Comparison of ENCODE assay signal across 9 cellular contexts in the genomic region with DNA sequence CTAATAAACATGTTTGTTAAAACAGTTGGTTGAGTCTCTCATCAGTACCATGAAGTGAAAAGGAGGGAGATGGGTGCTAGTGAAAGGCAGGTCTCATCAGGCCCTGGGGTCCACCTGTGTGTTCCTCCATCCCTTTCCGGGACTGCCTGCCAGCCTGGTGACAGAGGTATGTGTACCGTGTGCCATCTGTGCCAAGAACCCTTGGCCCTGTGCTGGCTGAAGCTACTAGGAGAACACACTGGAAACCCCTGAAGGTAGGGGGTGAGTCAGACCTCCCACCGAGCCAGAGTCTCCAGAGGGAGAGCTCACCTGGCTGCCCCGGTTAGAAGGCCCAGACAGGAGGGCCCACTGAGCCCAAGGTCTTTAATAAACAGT. TPM values are rescaled to one million over a fixed set of nuclear protein-coding genes. Genes with fewer than 3 reads are reported as not detected.
DNase-seq lines count a peak whose midpoint lies in the region; ATAC-seq, FAIRE-seq and TF ChIP-seq lines count a peak whose summit lies in the region.
"Had no signal": no experiment of that assay in that cellular context is flagged by ENCODE, and none has a peak within 500 bp of the region (broad histone marks: within the 10 kb centered on the region; RNA-seq: fewer than 3 reads in every experiment).

No MANE protein-coding gene starts in this region.

- peaks cover 0 to 19% of the 10 kb centered on the region in 2 experiments; a peak in 3 of 4 replicates for H3K79me2 ChIP-seq in H1 (ENCODE audit: control insufficient read depth in 1 of 2, insufficient read depth in 2 of 2, low read length in 2 of 2)
- peaks cover 22% of the 10 kb centered on the region for H3K79me2 ChIP-seq in osteoblast (ENCODE audit: insufficient read depth, low read length)

- H3K4me3 Mint-ChIP-seq in T-helper 2 cell treated with Interferon-gamma antibody and Interleukin-4, amounts not matched to agents 5 μg/mL and 100 μg/mL, for 36 hours = peak overlapping the region; percentile 97
- H3K4me3 Mint-ChIP-seq in T-cell = peak overlapping the region; percentile 92 to 99 (median 92)

- no peak overlapping the region for H3K18ac ChIP-seq in H1 (ENCODE audit: extremely low read depth, low read length)

- no peaks in the 10 kb centered on the region for H3K79me1 ChIP-seq in H1 (ENCODE audit: low read depth, low read length)

- TF ChIP-seq POLR2A in H1 (IDR thresholded peaks at IDR 0.05; ENCODE audit: control extremely low read depth in 1 of 2, low read depth in 2 of 2, low read length in 2 of 2) = peak in 1 of 2 experiments; percentile 27; a peak in 1 of 3 replicates

- TF ChIP-seq RAD21 in H1 (IDR thresholded peaks at IDR 0.05 in 1 of 2, conservative IDR thresholded peaks at IDR 0.05 in 1 of 2; ENCODE audit: low read depth in 2 of 2, low read length in 2 of 2) = no peak

- no peak overlapping the region; the same call in 1 of the 2 replicates for H2BK12ac ChIP-seq in H1 (ENCODE audit: low read depth, low read length)

- H3K14ac ChIP-seq in H1 (ENCODE audit: insufficient read length) = no peak overlapping the region

- H3K56ac ChIP-seq in H1 (replicated peaks; ENCODE audit: insufficient read length, low read depth, low read length) = no peak overlapping the region

- no peaks in the 10 kb centered on the region for H3K9me3 Mint-ChIP-seq in T-helper 2 cell treated with Interferon-gamma antibody and Interleukin-4, amounts not matched to agents 5 μg/mL and 100 μg/mL, for 36 hours
- no peaks in the 10 kb centered on the region for H3K9me3 Mint-ChIP-seq in T-cell

- H4K5ac ChIP-seq in H1 (ENCODE audit: insufficient read length, low read depth, low read length) = no peak overlapping the region

- no peaks in the 10 kb centered on the region for H3K9me3 ChIP-seq in H1 (ENCODE audit: insufficient read depth in 2 of 2, low read depth in 1 of 2, low read length in 1 of 2)
- H3K9me3 ChIP-seq in osteoblast (ENCODE audit: low read depth, low read length) = no peaks in the 10 kb centered on the region

- H3K4me3 ChIP-seq in H1 (ENCODE audit: extremely low read depth in 1 of 4, insufficient read depth in 2 of 4, low read depth in 3 of 4, low read length in 4 of 4) (peak overlapping the region in 2 of 4 experiments; percentile 93 to 94; a peak in 4 of 8 replicates), osteoblast (ENCODE audit: insufficient read depth, low read length) (peak overlapping the region; percentile 92)

- no peak overlapping the region for H2BK20ac ChIP-seq in H1 (ENCODE audit: low read length)

- H3K4me1 Mint-ChIP-seq in T-helper 2 cell treated with Interferon-gamma antibody and Interleukin-4, amounts not matched to agents 5 μg/mL and 100 μg/mL, for 36 hours (ENCODE audit: low read depth) = peaks cover 50% of the 10 kb centered on the region
- H3K4me1 Mint-ChIP-seq in T-cell = peaks cover 46 to 57% (median 55%) of the 10 kb centered on the region in 3 donors

- H3K36me3 Mint-ChIP-seq in T-helper 2 cell treated with Interferon-gamma antibody and Interleukin-4, amounts not matched to agents 5 μg/mL and 100 μg/mL, for 36 hours (ENCODE audit: low read depth) = peaks cover 30% of the 10 kb centered on the region
- H3K36me3 Mint-ChIP-seq in T-cell = peaks cover 11% of the 10 kb centered on the region

- TF ChIP-seq CTCF in H1 (IDR thresholded peaks at IDR 0.05; ENCODE audit: control extremely low read depth in 1 of 3, insufficient read depth in 1 of 3, low read depth in 1 of 3, low read length in 3 of 3) (no peak), osteoblast (IDR thresholded peaks at IDR 0.05; ENCODE audit: extremely low read depth, low read depth, low read length) (no peak)

- H3K27ac ChIP-seq in H1 (ENCODE audit: low read depth, low read length) (no peak overlapping the region), osteoblast (ENCODE audit: low read depth, low read length) (peak overlapping the region; percentile 28)

- peak overlapping the region; percentile 63; the same call in 1 of the 2 replicates for H4K8ac ChIP-seq in H1 (ENCODE audit: extremely low read depth, insufficient read depth, low read length)

- CTCF ChIA-PET in T-cell (lab: Charles Lee) (interaction anchor here (0.7 to 3.8 kb wide), 9 partner anchors 9 to 62 kb away, joined by 3 to 26 read pairs (median 6); no protein-coding TSS in a partner anchor), H1 (lab: Charles Lee; ENCODE audit: partially characterized antibody) (interaction anchor here (0.8 to 6.0 kb wide), 19 partner anchors 9 to 226 kb away, joined by 3 to 91 read pairs (median 13); partner anchors contain the start of genes ANAPC16 and ASCC1)

- no peak overlapping the region for H2BK5ac ChIP-seq in H1 (ENCODE audit: low read depth, low read length)

- H2AFZ ChIP-seq in H1 (ENCODE audit: low read length) (no peak overlapping the region), osteoblast (ENCODE audit: low read length) (no peak overlapping the region)

- H4K91ac ChIP-seq in H1 (replicated peaks; ENCODE audit: insufficient read length, low read length) = no peak overlapping the region

- peak overlapping the region; percentile 94 for H3K27ac Mint-ChIP-seq in T-helper 2 cell treated with Interferon-gamma antibody and Interleukin-4, amounts not matched to agents 5 μg/mL and 100 μg/mL, for 36 hours
- H3K27ac Mint-ChIP-seq in T-cell = peak overlapping the region; percentile 93

- no peak overlapping the region for H2BK120ac ChIP-seq in H1 (replicated peaks; ENCODE audit: low read depth, low read length)

- peak overlapping the region; percentile 96 to 98; a peak in 3 of 4 replicates for H3K4me2 ChIP-seq in H1 (ENCODE audit: insufficient read depth in 1 of 2, low read depth in 2 of 2, low read length in 2 of 2)
- peak overlapping the region; percentile 95 for H3K4me2 ChIP-seq in osteoblast (ENCODE audit: insufficient read depth, low read length)

- H3K27me3 ChIP-seq in H1 (replicated peaks in 1 of 4; ENCODE audit: control insufficient read depth in 3 of 4, extremely low read depth in 1 of 4, insufficient read depth in 3 of 4, low read length in 3 of 4) (no peaks in the 10 kb centered on the region), osteoblast (ENCODE audit: insufficient read depth, low read length) (no peaks in the 10 kb centered on the region)

- H3K4ac ChIP-seq in H1 (replicated peaks; ENCODE audit: insufficient read length, low read depth, low read length) = no peak overlapping the region

- H3K4me1 ChIP-seq in H1 (replicated peaks in 1 of 4; ENCODE audit: control insufficient read depth in 3 of 4, insufficient read depth in 4 of 4, low read length in 3 of 4) (peaks cover 0 to 19% (median 12%) of the 10 kb centered on the region in 4 experiments; a peak in 6 of 7 replicates), osteoblast (ENCODE audit: insufficient read depth, low read length) (peaks cover 38% of the 10 kb centered on the region)

- peaks cover 20% of the 10 kb centered on the region for H3K23me2 ChIP-seq in H1 (ENCODE audit: low read depth, low read length)

- H3K27me3 Mint-ChIP-seq in T-helper 2 cell treated with Interferon-gamma antibody and Interleukin-4, amounts not matched to agents 5 μg/mL and 100 μg/mL, for 36 hours (ENCODE audit: low read depth) = no peaks in the 10 kb centered on the region
- H3K27me3 Mint-ChIP-seq in T-cell = no peaks in the 10 kb centered on the region

- no peak for FAIRE-seq in H1 (lab: Jason Lieb, UNC)
- FAIRE-seq: colon had no signal

- no peak for DNase-seq in T-helper 2 cell treated with Interferon-gamma antibody and Interleukin-4, amounts not matched to agents 5 μg/mL and 100 μg/mL, for 36 hours (ENCODE audit: low spot score)
- DNase-seq in T-helper 2 cell (no peak), T-cell (peak in 3 of 34 experiments; percentile 26 to 37 (median 34)), H1 (ENCODE audit: low read depth in 1 of 2, low spot score in 2 of 2) (no peak), osteoblast (ENCODE audit: insufficient read length, low spot score, missing footprints) (no peak), Ammon's horn (ENCODE audit: low spot score) (no peak), NCI-H526 treated with DMSO at 0.1 percent for 48 hours (lab: John Stamatoyannopoulos, UW) (no peak)

- no peak for TF ChIP-seq EP300 in H1 (IDR thresholded peaks at IDR 0.05; ENCODE audit: borderline replicate concordance in 1 of 2, low read depth in 2 of 2, low read length in 2 of 2)

- H3K36me3 ChIP-seq in H1 (ENCODE audit: control insufficient read depth in 2 of 4, insufficient read depth in 4 of 4, low read length in 3 of 4) = peaks cover 3 to 20% (median 10%) of the 10 kb centered on the region in 4 experiments; a peak in 7 of 8 replicates
- peaks cover 8% of the 10 kb centered on the region for H3K36me3 ChIP-seq in osteoblast (ENCODE audit: insufficient read depth, low read length)

- 86% methylated on average over 4 of the region's 4 CpGs; no CpG with 5 or more reads in 1 of the 2 experiments for WGBS in H1 (ENCODE audit: extremely low coverage in 1 of 2, insufficient coverage in 1 of 2, insufficient read length in 1 of 2, insufficient replicate concordance in 2 of 2, low coverage in 1 of 2, low lambda C conversion rate in 2 of 2, missing lambda C conversion rate in 1 of 2), 2 experiments

- H4K20me1 ChIP-seq in H1 (replicated peaks in 1 of 2; ENCODE audit: control insufficient read depth in 1 of 2, insufficient read depth in 2 of 2, low read length in 2 of 2) = peaks cover 15 to 23% of the 10 kb centered on the region in 2 experiments
- H4K20me1 ChIP-seq in osteoblast (ENCODE audit: insufficient read depth, low read length) = peaks cover 17% of the 10 kb centered on the region

- POLR2A ChIA-PET in T-cell (lab: Charles Lee) (interaction anchor here (1.1 to 3.6 kb wide), 5 partner anchors 17 to 58 kb away, joined by 3 to 18 read pairs (median 7); no protein-coding TSS in a partner anchor), H1 (lab: Charles Lee; ENCODE audit: partially characterized antibody) (interaction anchor here (1.2 to 16.4 kb wide), 13 partner anchors 12 to 149 kb away, joined by 3 to 895 read pairs (median 13); partner anchors contain the start of genes ANAPC16 and ASCC1)

- no peak overlapping the region for H3K23ac ChIP-seq in H1 (ENCODE audit: insufficient read length)

- H2AK5ac ChIP-seq in H1 (ENCODE audit: low read depth, low read length) = 0 out of 2 replicates have a peak overlapping the region, but pooled peaks have one; percentile 56

- 0 out of 7 replicates have a peak overlapping the region, but pooled peaks of 1 of the 4 experiments have one; percentile 30 for H3K9ac ChIP-seq in H1 (replicated peaks in 1 of 4; ENCODE audit: extremely low read depth in 1 of 4, low read depth in 3 of 4, low read length in 3 of 4)

- H2BK15ac ChIP-seq in H1 (ENCODE audit: low read length) = no peak overlapping the region

- ATAC-seq in T-cell (replicated peaks in 1 of 4) = no peak
- no peak for ATAC-seq in HG02678 (IDR thresholded peaks at IDR 0.05; ENCODE audit: unreplicated experiment)

RNA-seq across cellular contexts. Expression of gene DDIT4, which starts 2.3 kb away (rescaled TPM):
- 100 to 1,000 TPM in 2 of 5 donors, 10 to 100 TPM in 3; 39.9 to 326 (median 52.1) TPM for total RNA-seq in T-cell
- total RNA-seq in H1 (2021; fragmentation: NEBNext Ultra II Directional; extraction: Animal tissue kit (Norgen Biotek cat#: 25700)) = 42.1 and 47.4 TPM in 2 replicates
- 108 and 187 TPM in 2 replicates for polyA plus RNA-seq in H1 (2011; rRNA removed)
- 146 TPM for polyA plus RNA-seq in H1 (2011; cell fraction: cytosol; rRNA removed)
- 143 TPM for polyA plus RNA-seq in H1 (2011; cell fraction: nucleus; rRNA removed)
- 55.0 to 142 TPM (median 113 TPM) in 4 replicates for polyA plus RNA-seq in H1 (2012, experiment 1 of 2)
- polyA plus RNA-seq in H1 (2012, experiment 2 of 2) = 62.5 TPM
- polyA plus RNA-seq in H1 (2013, experiment 1 of 2) = 18.5 TPM
- polyA plus RNA-seq in H1 (2013, experiment 2 of 2) = 19.9 TPM
- 63.3 and 82.3 TPM in 2 replicates for polyA minus RNA-seq in H1 (2011; rRNA and poly(A)+ RNA removed)
- 113 TPM for polyA minus RNA-seq in H1 (2011; cell fraction: cytosol; rRNA and poly(A)+ RNA removed)
- polyA minus RNA-seq in H1 (2011; cell fraction: nucleus; rRNA and poly(A)+ RNA removed) = 186 TPM
- total RNA-seq in osteoblast = 366 and 522 TPM in 2 replicates

RNA-seq across cellular contexts. Expression of gene ASCC1, which starts 59.9 kb away (rescaled TPM):
- total RNA-seq in T-cell (10 to 100 TPM; 15.7 to 24.1 (median 21.7) TPM), osteoblast (40.2 and 50.1 TPM in 2 replicates)
- total RNA-seq in H1 (2021; fragmentation: NEBNext Ultra II Directional; extraction: Animal tissue kit (Norgen Biotek cat#: 25700)) = 30.2 and 35.8 TPM in 2 replicates
- polyA plus RNA-seq in H1 (2011; rRNA removed) = 13.7 and 25.6 TPM in 2 replicates
- polyA plus RNA-seq in H1 (2011; cell fraction: cytosol; rRNA removed) = 21.2 TPM
- polyA plus RNA-seq in H1 (2011; cell fraction: nucleus; rRNA removed) = 8.3 TPM
- 27.9 to 42.2 TPM (median 30.6 TPM) in 4 replicates for polyA plus RNA-seq in H1 (2012, experiment 1 of 2)
- 4.2 TPM for polyA plus RNA-seq in H1 (2012, experiment 2 of 2)
- polyA plus RNA-seq in H1 (2013, experiment 1 of 2) = 31.2 TPM
- polyA plus RNA-seq in H1 (2013, experiment 2 of 2) = 32.0 TPM
- polyA minus RNA-seq in H1 (2011; rRNA and poly(A)+ RNA removed) = 28.0 and 35.9 TPM in 2 replicates
- polyA minus RNA-seq in H1 (2011; cell fraction: cytosol; rRNA and poly(A)+ RNA removed) = 22.5 TPM
- 27.0 TPM for polyA minus RNA-seq in H1 (2011; cell fraction: nucleus; rRNA and poly(A)+ RNA removed)
